Comparison of ENCODE assay signal across 1 cellular context in the genomic region with DNA sequence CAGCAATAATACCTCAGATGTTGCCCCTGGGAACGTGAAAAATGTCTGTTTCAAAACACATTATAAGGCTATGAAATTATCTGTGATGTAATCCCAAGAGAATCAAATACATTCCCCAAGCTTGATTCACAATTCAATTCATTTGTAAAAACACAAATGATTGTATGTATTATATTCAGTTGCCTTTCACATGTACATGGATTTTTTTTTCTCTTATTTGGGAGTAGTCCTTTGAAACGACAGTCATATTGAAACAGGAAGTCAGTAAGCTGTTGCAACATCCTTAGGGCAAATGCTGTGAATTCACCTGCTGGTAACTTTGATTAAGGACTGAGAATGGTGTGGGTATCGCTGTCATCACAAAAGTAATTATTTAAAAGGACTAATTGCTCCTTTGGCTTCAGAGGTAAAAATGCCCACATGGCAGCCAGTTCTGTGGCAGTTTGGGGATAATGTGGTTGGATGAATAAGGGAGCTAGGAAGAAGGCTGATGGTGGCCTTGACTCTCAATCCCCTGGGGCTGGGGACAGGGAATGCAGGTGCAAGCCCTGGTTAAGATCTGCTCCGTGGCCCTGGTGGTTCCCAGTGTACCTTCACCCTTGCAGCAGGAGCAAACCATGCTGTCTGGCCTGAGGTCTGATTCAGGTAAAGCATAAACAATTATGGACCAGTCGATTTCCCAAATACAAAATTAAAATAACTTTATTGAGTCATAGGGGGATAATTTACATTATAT.
TF ChIP-seq lines count a peak whose summit lies in the region.

No MANE protein-coding gene starts in this region.

TF ChIP-seq in HepG2, 621 proteins besides CTCF, POLR2A, EP300 and RAD21 (continued from another document and continues in another):
- TF ChIP-seq, protein P1, sequence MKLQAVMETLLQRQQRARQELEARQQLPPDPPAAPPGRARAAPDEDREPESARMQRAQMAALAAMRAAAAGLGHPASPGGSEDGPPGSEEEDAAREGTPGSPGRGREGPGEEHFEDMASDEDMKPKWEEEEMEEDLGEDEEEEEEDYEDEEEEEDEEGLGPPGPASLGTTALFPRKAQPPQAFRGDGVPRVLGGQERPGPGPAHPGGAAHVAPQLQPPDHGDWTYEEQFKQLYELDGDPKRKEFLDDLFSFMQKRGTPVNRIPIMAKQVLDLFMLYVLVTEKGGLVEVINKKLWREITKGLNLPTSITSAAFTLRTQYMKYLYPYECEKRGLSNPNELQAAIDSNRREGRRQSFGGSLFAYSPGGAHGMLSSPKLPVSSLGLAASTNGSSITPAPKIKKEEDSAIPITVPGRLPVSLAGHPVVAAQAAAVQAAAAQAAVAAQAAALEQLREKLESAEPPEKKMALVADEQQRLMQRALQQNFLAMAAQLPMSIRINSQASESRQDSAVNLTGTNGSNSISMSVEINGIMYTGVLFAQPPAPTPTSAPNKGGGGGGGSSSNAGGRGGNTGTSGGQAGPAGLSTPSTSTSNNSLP (IDR thresholded peaks at IDR 0.05; ENCODE audit: low read depth, low read length) = 0 out of 2 replicates have a peak, but pooled peaks have one; percentile 41
- TF ChIP-seq FOXA3 (CRISPR knock-in tag; IDR thresholded peaks at IDR 0.05) (peak; percentile 7), ELF4 (CRISPR knock-in tag; IDR thresholded peaks at IDR 0.05; ENCODE audit: borderline replicate concordance) (peak; percentile 50; the same call in 1 of the 2 replicates), IRF2 (CRISPR knock-in tag; IDR thresholded peaks at IDR 0.05) (no peak), ZNF619 (CRISPR knock-in tag; IDR thresholded peaks at IDR 0.05) (no peak), PLRG1 (conservative IDR thresholded peaks at IDR 0.05) (no peak), SMAD9 (CRISPR knock-in tag; IDR thresholded peaks at IDR 0.05) (0 out of 2 replicates have a peak, but pooled peaks have one; percentile 44), ZNF292 (CRISPR knock-in tag; IDR thresholded peaks at IDR 0.05; ENCODE audit: borderline replicate concordance, low read depth) (0 out of 2 replicates have a peak, but pooled peaks have one; percentile 19), ELF1 (CRISPR knock-in tag; IDR thresholded peaks at IDR 0.05) (peak; percentile 64), YEATS2 (CRISPR knock-in tag; IDR thresholded peaks at IDR 0.05; ENCODE audit: borderline replicate concordance) (no peak), MTF2 (CRISPR knock-in tag; IDR thresholded peaks at IDR 0.05; ENCODE audit: borderline replicate concordance) (no peak), ARID2 (CRISPR knock-in tag; IDR thresholded peaks at IDR 0.05; ENCODE audit: borderline replicate concordance) (no peak), ZEB1 (IDR thresholded peaks at IDR 0.05; ENCODE audit: insufficient replicate concordance, low read depth) (peak; percentile 34), AGO1 (IDR thresholded peaks at IDR 0.05; ENCODE audit: low read depth, low read length, poor library complexity, severe bottlenecking) (no peak), NCOA1 (CRISPR knock-in tag; IDR thresholded peaks at IDR 0.05) (no peak), MIXL1 (CRISPR knock-in tag; IDR thresholded peaks at IDR 0.05) (0 out of 2 replicates have a peak, but pooled peaks have one; percentile 23), TOE1 (CRISPR knock-in tag; IDR thresholded peaks at IDR 0.05) (no peak), ZNF33B (CRISPR knock-in tag; IDR thresholded peaks at IDR 0.05) (no peak), ZNF317 (CRISPR knock-in tag; IDR thresholded peaks at IDR 0.05) (0 out of 2 replicates have a peak, but pooled peaks have one; percentile 29), AGO2 (optimal IDR thresholded peaks at IDR 0.05; ENCODE audit: low read depth, low read length) (no peak), CEBPB (IDR thresholded peaks at IDR 0.05; ENCODE audit: borderline replicate concordance, low read depth, low read length) (peak; percentile 85), BCL6 (CRISPR knock-in tag; IDR thresholded peaks at IDR 0.05) (0 out of 2 replicates have a peak, but pooled peaks have one; percentile 5), PHF5A (CRISPR knock-in tag; IDR thresholded peaks at IDR 0.05; ENCODE audit: low read depth, unreplicated experiment) (no peak), GABPB1 (CRISPR knock-in tag; IDR thresholded peaks at IDR 0.05) (peak; percentile 47; the same call in 1 of the 2 replicates), RARG (CRISPR knock-in tag; IDR thresholded peaks at IDR 0.05; ENCODE audit: low read depth) (no peak)
- TF ChIP-seq, protein P2, sequence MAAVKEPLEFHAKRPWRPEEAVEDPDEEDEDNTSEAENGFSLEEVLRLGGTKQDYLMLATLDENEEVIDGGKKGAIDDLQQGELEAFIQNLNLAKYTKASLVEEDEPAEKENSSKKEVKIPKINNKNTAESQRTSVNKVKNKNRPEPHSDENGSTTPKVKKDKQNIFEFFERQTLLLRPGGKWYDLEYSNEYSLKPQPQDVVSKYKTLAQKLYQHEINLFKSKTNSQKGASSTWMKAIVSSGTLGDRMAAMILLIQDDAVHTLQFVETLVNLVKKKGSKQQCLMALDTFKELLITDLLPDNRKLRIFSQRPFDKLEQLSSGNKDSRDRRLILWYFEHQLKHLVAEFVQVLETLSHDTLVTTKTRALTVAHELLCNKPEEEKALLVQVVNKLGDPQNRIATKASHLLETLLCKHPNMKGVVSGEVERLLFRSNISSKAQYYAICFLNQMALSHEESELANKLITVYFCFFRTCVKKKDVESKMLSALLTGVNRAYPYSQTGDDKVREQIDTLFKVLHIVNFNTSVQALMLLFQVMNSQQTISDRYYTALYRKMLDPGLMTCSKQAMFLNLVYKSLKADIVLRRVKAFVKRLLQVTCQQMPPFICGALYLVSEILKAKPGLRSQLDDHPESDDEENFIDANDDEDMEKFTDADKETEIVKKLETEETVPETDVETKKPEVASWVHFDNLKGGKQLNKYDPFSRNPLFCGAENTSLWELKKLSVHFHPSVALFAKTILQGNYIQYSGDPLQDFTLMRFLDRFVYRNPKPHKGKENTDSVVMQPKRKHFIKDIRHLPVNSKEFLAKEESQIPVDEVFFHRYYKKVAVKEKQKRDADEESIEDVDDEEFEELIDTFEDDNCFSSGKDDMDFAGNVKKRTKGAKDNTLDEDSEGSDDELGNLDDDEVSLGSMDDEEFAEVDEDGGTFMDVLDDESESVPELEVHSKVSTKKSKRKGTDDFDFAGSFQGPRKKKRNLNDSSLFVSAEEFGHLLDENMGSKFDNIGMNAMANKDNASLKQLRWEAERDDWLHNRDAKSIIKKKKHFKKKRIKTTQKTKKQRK (IDR thresholded peaks at IDR 0.05; ENCODE audit: low read length) = no peak
- TF ChIP-seq, protein P3, sequence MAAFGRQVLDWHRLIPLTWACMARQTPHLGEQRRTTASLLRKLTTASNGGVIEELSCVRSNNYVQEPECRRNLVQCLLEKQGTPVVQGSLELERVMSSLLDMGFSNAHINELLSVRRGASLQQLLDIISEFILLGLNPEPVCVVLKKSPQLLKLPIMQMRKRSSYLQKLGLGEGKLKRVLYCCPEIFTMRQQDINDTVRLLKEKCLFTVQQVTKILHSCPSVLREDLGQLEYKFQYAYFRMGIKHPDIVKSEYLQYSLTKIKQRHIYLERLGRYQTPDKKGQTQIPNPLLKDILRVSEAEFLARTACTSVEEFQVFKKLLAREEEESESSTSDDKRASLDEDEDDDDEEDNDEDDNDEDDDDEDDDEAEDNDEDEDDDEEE (CRISPR knock-in tag; IDR thresholded peaks at IDR 0.05) = no peak
- TF ChIP-seq, protein P4, sequence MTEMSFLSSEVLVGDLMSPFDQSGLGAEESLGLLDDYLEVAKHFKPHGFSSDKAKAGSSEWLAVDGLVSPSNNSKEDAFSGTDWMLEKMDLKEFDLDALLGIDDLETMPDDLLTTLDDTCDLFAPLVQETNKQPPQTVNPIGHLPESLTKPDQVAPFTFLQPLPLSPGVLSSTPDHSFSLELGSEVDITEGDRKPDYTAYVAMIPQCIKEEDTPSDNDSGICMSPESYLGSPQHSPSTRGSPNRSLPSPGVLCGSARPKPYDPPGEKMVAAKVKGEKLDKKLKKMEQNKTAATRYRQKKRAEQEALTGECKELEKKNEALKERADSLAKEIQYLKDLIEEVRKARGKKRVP (CRISPR knock-in tag; IDR thresholded peaks at IDR 0.05) = peak in 1 of 2 experiments; percentile 57; a peak in 1 of 4 replicates
- TF ChIP-seq, protein P5, sequence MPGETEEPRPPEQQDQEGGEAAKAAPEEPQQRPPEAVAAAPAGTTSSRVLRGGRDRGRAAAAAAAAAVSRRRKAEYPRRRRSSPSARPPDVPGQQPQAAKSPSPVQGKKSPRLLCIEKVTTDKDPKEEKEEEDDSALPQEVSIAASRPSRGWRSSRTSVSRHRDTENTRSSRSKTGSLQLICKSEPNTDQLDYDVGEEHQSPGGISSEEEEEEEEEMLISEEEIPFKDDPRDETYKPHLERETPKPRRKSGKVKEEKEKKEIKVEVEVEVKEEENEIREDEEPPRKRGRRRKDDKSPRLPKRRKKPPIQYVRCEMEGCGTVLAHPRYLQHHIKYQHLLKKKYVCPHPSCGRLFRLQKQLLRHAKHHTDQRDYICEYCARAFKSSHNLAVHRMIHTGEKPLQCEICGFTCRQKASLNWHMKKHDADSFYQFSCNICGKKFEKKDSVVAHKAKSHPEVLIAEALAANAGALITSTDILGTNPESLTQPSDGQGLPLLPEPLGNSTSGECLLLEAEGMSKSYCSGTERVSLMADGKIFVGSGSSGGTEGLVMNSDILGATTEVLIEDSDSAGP (CRISPR knock-in tag; IDR thresholded peaks at IDR 0.05; ENCODE audit: borderline replicate concordance) = no peak
- TF ChIP-seq, protein P6, sequence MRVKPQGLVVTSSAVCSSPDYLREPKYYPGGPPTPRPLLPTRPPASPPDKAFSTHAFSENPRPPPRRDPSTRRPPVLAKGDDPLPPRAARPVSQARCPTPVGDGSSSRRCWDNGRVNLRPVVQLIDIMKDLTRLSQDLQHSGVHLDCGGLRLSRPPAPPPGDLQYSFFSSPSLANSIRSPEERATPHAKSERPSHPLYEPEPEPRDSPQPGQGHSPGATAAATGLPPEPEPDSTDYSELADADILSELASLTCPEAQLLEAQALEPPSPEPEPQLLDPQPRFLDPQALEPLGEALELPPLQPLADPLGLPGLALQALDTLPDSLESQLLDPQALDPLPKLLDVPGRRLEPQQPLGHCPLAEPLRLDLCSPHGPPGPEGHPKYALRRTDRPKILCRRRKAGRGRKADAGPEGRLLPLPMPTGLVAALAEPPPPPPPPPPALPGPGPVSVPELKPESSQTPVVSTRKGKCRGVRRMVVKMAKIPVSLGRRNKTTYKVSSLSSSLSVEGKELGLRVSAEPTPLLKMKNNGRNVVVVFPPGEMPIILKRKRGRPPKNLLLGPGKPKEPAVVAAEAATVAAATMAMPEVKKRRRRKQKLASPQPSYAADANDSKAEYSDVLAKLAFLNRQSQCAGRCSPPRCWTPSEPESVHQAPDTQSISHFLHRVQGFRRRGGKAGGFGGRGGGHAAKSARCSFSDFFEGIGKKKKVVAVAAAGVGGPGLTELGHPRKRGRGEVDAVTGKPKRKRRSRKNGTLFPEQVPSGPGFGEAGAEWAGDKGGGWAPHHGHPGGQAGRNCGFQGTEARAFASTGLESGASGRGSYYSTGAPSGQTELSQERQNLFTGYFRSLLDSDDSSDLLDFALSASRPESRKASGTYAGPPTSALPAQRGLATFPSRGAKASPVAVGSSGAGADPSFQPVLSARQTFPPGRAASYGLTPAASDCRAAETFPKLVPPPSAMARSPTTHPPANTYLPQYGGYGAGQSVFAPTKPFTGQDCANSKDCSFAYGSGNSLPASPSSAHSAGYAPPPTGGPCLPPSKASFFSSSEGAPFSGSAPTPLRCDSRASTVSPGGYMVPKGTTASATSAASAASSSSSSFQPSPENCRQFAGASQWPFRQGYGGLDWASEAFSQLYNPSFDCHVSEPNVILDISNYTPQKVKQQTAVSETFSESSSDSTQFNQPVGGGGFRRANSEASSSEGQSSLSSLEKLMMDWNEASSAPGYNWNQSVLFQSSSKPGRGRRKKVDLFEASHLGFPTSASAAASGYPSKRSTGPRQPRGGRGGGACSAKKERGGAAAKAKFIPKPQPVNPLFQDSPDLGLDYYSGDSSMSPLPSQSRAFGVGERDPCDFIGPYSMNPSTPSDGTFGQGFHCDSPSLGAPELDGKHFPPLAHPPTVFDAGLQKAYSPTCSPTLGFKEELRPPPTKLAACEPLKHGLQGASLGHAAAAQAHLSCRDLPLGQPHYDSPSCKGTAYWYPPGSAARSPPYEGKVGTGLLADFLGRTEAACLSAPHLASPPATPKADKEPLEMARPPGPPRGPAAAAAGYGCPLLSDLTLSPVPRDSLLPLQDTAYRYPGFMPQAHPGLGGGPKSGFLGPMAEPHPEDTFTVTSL (CRISPR knock-in tag; IDR thresholded peaks at IDR 0.05; ENCODE audit: borderline replicate concordance) = peak; percentile 45; the same call in 1 of the 2 replicates
- TF ChIP-seq, protein P7, sequence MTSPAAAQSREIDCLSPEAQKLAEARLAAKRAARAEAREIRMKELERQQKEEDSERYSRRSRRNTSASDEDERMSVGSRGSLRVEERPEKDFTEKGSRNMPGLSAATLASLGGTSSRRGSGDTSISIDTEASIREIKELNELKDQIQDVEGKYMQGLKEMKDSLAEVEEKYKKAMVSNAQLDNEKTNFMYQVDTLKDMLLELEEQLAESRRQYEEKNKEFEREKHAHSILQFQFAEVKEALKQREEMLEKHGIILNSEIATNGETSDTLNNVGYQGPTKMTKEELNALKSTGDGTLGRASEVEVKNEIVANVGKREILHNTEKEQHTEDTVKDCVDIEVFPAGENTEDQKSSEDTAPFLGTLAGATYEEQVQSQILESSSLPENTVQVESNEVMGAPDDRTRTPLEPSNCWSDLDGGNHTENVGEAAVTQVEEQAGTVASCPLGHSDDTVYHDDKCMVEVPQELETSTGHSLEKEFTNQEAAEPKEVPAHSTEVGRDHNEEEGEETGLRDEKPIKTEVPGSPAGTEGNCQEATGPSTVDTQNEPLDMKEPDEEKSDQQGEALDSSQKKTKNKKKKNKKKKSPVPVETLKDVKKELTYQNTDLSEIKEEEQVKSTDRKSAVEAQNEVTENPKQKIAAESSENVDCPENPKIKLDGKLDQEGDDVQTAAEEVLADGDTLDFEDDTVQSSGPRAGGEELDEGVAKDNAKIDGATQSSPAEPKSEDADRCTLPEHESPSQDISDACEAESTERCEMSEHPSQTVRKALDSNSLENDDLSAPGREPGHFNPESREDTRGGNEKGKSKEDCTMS (CRISPR knock-in tag; conservative IDR thresholded peaks at IDR 0.05) = no peak
